ENCODE assay signal across 17 cellular contexts in the genomic region with DNA sequence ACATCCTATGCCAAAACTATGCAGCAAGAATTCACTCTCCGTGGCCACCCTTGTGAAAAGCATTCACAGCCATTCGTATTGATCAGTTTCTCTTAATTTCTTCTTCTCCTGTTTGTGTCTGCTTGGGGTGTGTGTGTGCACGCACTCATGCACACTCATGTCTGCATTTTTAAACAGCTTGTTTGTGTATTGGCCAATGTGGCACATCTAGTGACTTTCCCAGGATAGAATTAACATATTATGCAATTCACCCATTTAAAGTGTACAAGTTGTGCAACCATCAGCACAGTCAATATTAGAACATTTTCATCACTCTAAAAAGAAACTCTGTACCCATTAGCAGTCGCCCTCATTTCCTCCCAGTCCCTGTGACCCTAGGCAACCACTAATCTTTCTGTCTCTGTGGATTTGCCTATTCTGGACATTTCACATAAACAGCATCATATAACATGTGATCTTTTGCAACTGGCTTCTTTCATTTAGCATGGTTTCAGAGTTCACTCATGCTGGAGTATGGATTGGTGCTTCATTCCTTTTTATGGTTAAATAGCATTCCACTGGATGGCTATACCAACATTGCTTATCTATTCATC. TPM values are rescaled to one million over a fixed set of nuclear protein-coding genes. Genes with fewer than 3 reads are reported as not detected.
DNase-seq lines count a peak whose midpoint lies in the region; ATAC-seq and TF ChIP-seq lines count a peak whose summit lies in the region.
"Had no signal": no experiment of that assay in that cellular context is flagged by ENCODE, and none has a peak within 500 bp of the region (broad histone marks: within the 10 kb centered on the region; RNA-seq: fewer than 3 reads in every experiment).

No MANE protein-coding gene starts in this region.

- H3K9me3 ChIP-seq in HEK293 (ENCODE audit: control insufficient read depth, insufficient read depth, low read depth, low read length) (no peaks in the 10 kb centered on the region), mesenchymal stem cell (ENCODE audit: control insufficient read depth, low read length) (peaks cover 4% of the 10 kb centered on the region), HAP-1 (no peaks in the 10 kb centered on the region)
- H3K9me3 ChIP-seq: Peyer's patch had no signal

- in situ Hi-C loops in HAP-1 (cut with MboI; ENCODE audit: low sequenced_read_pairs), result no loop called here

- H3K4me1 ChIP-seq in HEK293 (ENCODE audit: control insufficient read depth, insufficient read depth, low read length) (no peaks in the 10 kb centered on the region), mesenchymal stem cell (ENCODE audit: control insufficient read depth, insufficient read depth, low read depth, low read length) (no peaks in the 10 kb centered on the region), HAP-1 (no peaks in the 10 kb centered on the region)
- H3K4me1 ChIP-seq: Peyer's patch had no signal

- no peak overlapping the region for H3K23ac ChIP-seq in mesenchymal stem cell (ENCODE audit: low read length in 2 of 2)

- no peak overlapping the region for H3K4ac ChIP-seq in mesenchymal stem cell (ENCODE audit: low read depth in 1 of 2, low read length in 2 of 2)

- POLR2A ChIA-PET in HEK293 (lab: Yijun Ruan, JAX), result no interaction called here

- no peak overlapping the region for H2BK15ac ChIP-seq in mesenchymal stem cell (ENCODE audit: low read depth, poor library complexity, severe bottlenecking)

- H3K18ac ChIP-seq in mesenchymal stem cell (ENCODE audit: low read depth in 1 of 2, low read length in 2 of 2), result no peak overlapping the region

- H3K36me3 ChIP-seq in HEK293 (ENCODE audit: control insufficient read depth in 2 of 2, insufficient read depth in 1 of 2, low read length in 2 of 2), result no peaks in the 10 kb centered on the region
- H3K36me3 ChIP-seq in mesenchymal stem cell (ENCODE audit: control insufficient read depth in 1 of 2, insufficient read depth in 2 of 2, low read depth in 1 of 2, low read length in 2 of 2), result no peaks in the 10 kb centered on the region
- H3K36me3 ChIP-seq in HAP-1 (replicated peaks), result no peaks in the 10 kb centered on the region
- H3K36me3 ChIP-seq: Peyer's patch had no signal

- H4K91ac ChIP-seq in mesenchymal stem cell (ENCODE audit: low read length), result no peak overlapping the region

- H3K27me3 ChIP-seq in mesenchymal stem cell (ENCODE audit: control insufficient read depth in 1 of 2, insufficient read depth in 1 of 2, low read length in 2 of 2) (no peaks in the 10 kb centered on the region), HAP-1 (ENCODE audit: low read depth) (no peaks in the 10 kb centered on the region)
- H3K27me3 ChIP-seq: Peyer's patch had no signal

- TF ChIP-seq CTCF in HEK293 (tag by site-specific recombination; IDR thresholded peaks at IDR 0.05), result no peak
- no peak for TF ChIP-seq CTCF in fibroblast of villous mesenchyme (IDR thresholded peaks at IDR 0.05; ENCODE audit: insufficient read depth, low read depth, low read length)
- no peak for TF ChIP-seq CTCF in omental fat pad (IDR thresholded peaks at IDR 0.05)

- peak; percentile 92 for DNase-seq in SIG-M5 treated with dmso at 0.1 percent for 504 hours (lab: John Stamatoyannopoulos, UW; ENCODE audit: unreplicated experiment)
- peak; percentile 77 for DNase-seq in fibroblast of villous mesenchyme (ENCODE audit: low read depth)
- peak; percentile 50 for DNase-seq in mesenchymal stem cell
- no peak for DNase-seq in NCI-H82 treated with DMSO at 0.1 percent for 48 hours (lab: John Stamatoyannopoulos, UW; ENCODE audit: unreplicated experiment)
- no peak for DNase-seq in HAP-1 (ENCODE audit: low spot score in 2 of 2)
- no peak for DNase-seq in pons (ENCODE audit: low spot score)
- DNase-seq in omental fat pad (ENCODE audit: low spot score), result no peak
- DNase-seq: activated CD4-positive, CD25-positive, alpha-beta regulatory T cell; activated gamma-delta T cell treated with Interleukin-2 at 50 U/mL for 16 hours; KG1; natural killer cell; NCI-H1694 treated with DMSO at 0.1 percent for 48 hours; NCI-H524 treated with DMSO at 0.1 percent for 48 hours; T-cell had no signal

- WGBS in mesenchymal stem cell, result 85% methylated on average over 4 of the region's 4 CpGs

- H3K9ac ChIP-seq in mesenchymal stem cell (ENCODE audit: low read length), result no peak overlapping the region

- H3K4me3 ChIP-seq in HEK293 (ENCODE audit: low read depth, low read length), result no peak overlapping the region
- H3K4me3 ChIP-seq in fibroblast of villous mesenchyme (ENCODE audit: low read depth, low read length), result no peak overlapping the region
- H3K4me3 ChIP-seq in mesenchymal stem cell (ENCODE audit: insufficient read depth in 1 of 2, low read depth in 1 of 2, low read length in 2 of 2), result no peak overlapping the region
- H3K4me3 ChIP-seq in HAP-1, result no peak overlapping the region
- H3K4me3 ChIP-seq: Peyer's patch had no signal

- H3K27ac ChIP-seq in HEK293 (ENCODE audit: extremely low read depth, low read depth, low read length), result no peak overlapping the region
- no peak overlapping the region for H3K27ac ChIP-seq in mesenchymal stem cell (ENCODE audit: low read length, poor library complexity, severe bottlenecking)
- H3K27ac ChIP-seq: Peyer's patch had no signal

- H2BK120ac ChIP-seq in mesenchymal stem cell (ENCODE audit: low read depth, low read length), result no peak overlapping the region

- H2BK5ac ChIP-seq in mesenchymal stem cell (ENCODE audit: low read depth, low read length, poor library complexity, severe bottlenecking), result no peak overlapping the region

- H4K8ac ChIP-seq in mesenchymal stem cell (ENCODE audit: low read length), result no peak overlapping the region

- CTCF ChIA-PET in HEK293 (lab: Yijun Ruan, JAX), result no interaction called here

- H2BK12ac ChIP-seq in mesenchymal stem cell (ENCODE audit: low read length in 2 of 2), result no peak overlapping the region

- ATAC-seq in omental fat pad (ENCODE audit: low FRiP score), result no peak
- ATAC-seq: natural killer cell, T-cell had no signal

- no peak overlapping the region for H2AFZ ChIP-seq in mesenchymal stem cell (ENCODE audit: low read depth, low read length)

- H2AK5ac ChIP-seq in mesenchymal stem cell (ENCODE audit: low read length, severe bottlenecking), result no peak overlapping the region

- no peak overlapping the region for H3K4me2 ChIP-seq in mesenchymal stem cell (ENCODE audit: low read length, poor library complexity, severe bottlenecking)

- H3K14ac ChIP-seq in mesenchymal stem cell (ENCODE audit: low read length in 2 of 2), result no peak overlapping the region

- H3K79me1 ChIP-seq in mesenchymal stem cell (replicated peaks; ENCODE audit: low read length, poor library complexity, severe bottlenecking), result no peaks in the 10 kb centered on the region

TF ChIP-seq in HEK293, 187 proteins besides CTCF, POLR2A, EP300 and RAD21:
- TF ChIP-seq GFI1B (tag by site-specific recombination; IDR thresholded peaks at IDR 0.05) (no peak), SETDB1 (IDR thresholded peaks at IDR 0.05; ENCODE audit: insufficient read length, low read length) (peak; percentile 18)

RNA-seq across cellular contexts. Expression of a gene that starts 20.1 kb away (rescaled TPM):
- total RNA-seq in fibroblast of villous mesenchyme (0.64 and 0.86 TPM in 2 replicates), omental fat pad (1 to 10 TPM in 1 of 4 donors, under 1 TPM in 3; 0.37 to 8.2 (median 0.68) TPM)
- 0.18 TPM for polyA plus RNA-seq in mesenchymal stem cell (2013, experiment 1 of 2)
- 0.41 TPM for polyA plus RNA-seq in mesenchymal stem cell (2013, experiment 2 of 2)
- total RNA-seq: activated CD8-positive, alpha-beta memory T cell treated with anti-CD3 and anti-CD28 coated beads for 36 hours; natural killer cell; Peyer's patch had no signal

Comparison
In these comparisons a context has a peak if more than half of its experiments do, and no peak if none do; other contexts are left out.
1. DNase-seq: peak in SIG-M5 treated with dmso at 0.1 percent for 504 hours (single experiment), fibroblast of villous mesenchyme (single experiment) and mesenchymal stem cell (single experiment); none in NCI-H82 treated with DMSO at 0.1 percent for 48 hours (single experiment), HAP-1 (0 of 2), pons (single experiment) and omental fat pad (single experiment).